ENCODE assay signal across 13 cellular contexts in genomic region chr1:51897699-51898031, GRCh38. TPM values are rescaled to one million over a fixed set of nuclear protein-coding genes. Genes with fewer than 3 reads are reported as not detected.
DNase-seq lines count a peak whose midpoint lies in the region; TF ChIP-seq lines count a peak whose summit lies in the region.
"Had no signal": no experiment of that assay in that cellular context is flagged by ENCODE, and none has a peak within 500 bp of the region (broad histone marks: within the 10 kb centered on the region; RNA-seq: fewer than 3 reads in every experiment).

No MANE protein-coding gene starts in this region.

- no peaks in the 10 kb centered on the region for H3K27me3 ChIP-seq in kidney epithelial cell (ENCODE audit: control insufficient read depth, insufficient read depth, low read length)

- H3K4me3 ChIP-seq in astrocyte of the spinal cord (ENCODE audit: low read depth, low read length), result no peak overlapping the region
- H3K4me3 ChIP-seq in kidney epithelial cell (ENCODE audit: low read depth, low read length), result no peak overlapping the region
- H3K4me3 ChIP-seq: upper lobe of right lung had no signal

- DNase-seq in AG08396 (ENCODE audit: low spot score) (peak; percentile 46), LHCN-M2 (ENCODE audit: low read depth) (peak; percentile 91), astrocyte of the spinal cord (ENCODE audit: low read depth, low spot score) (peak; percentile 82), kidney epithelial cell (ENCODE audit: low read depth) (peak; percentile 34), NOMO-1 treated with dmso at 0.1 percent for 144 hours (lab: John Stamatoyannopoulos, UW; ENCODE audit: unreplicated experiment) (no peak), GOT3 (lab: John Stamatoyannopoulos, UW) (no peak), NCI-H2171 (lab: John Stamatoyannopoulos, UW) (no peak)
- no peak for DNase-seq in effector CD4-positive, alpha-beta T cell
- DNase-seq: activated naive CD4-positive, alpha-beta T cell treated with anti-CD3 and anti-CD28 coated beads, Interleukin-2, amount 50 U/mL, for 16 hours; effector CD8-positive, alpha-beta T cell; naive thymus-derived CD4-positive, alpha-beta T cell; NCI-H1930; upper lobe of right lung had no signal

- in situ Hi-C loops in astrocyte of the spinal cord (cut with HindIII; ENCODE audit: low sequenced_read_pairs), result no loop called here

- no peaks in the 10 kb centered on the region for H3K36me3 ChIP-seq in kidney epithelial cell (ENCODE audit: control insufficient read depth, insufficient read depth, low read length)
- H3K36me3 ChIP-seq: upper lobe of right lung had no signal

- TF ChIP-seq CTCF in astrocyte of the spinal cord (IDR thresholded peaks at IDR 0.05; ENCODE audit: low read depth, low read length) (no peak), kidney epithelial cell (IDR thresholded peaks at IDR 0.05; ENCODE audit: insufficient read depth, low read length, poor library complexity, severe bottlenecking) (no peak)

RNA-seq across cellular contexts. Expression of gene NRDC, which starts 19.1 kb away (rescaled TPM):
- total RNA-seq in LHCN-M2 (2014; rRNA removed), result 57.3 and 59.6 TPM in 2 replicates
- polyA plus RNA-seq in LHCN-M2 (2012), result 101 TPM
- total RNA-seq in kidney epithelial cell, result 59.8 and 62.2 TPM in 2 replicates

Comparison
In these comparisons a context has a peak if more than half of its experiments do, and no peak if none do; other contexts are left out.
1. DNase-seq: peak in AG08396 (single experiment), LHCN-M2 (single experiment), astrocyte of the spinal cord (single experiment) and kidney epithelial cell (single experiment); none in NOMO-1 treated with dmso at 0.1 percent for 144 hours (single experiment), GOT3 (single experiment), effector CD4-positive, alpha-beta T cell (single experiment) and NCI-H2171 (single experiment).